10 cellular contexts compared by ENCODE assay signal in the genomic region with DNA sequence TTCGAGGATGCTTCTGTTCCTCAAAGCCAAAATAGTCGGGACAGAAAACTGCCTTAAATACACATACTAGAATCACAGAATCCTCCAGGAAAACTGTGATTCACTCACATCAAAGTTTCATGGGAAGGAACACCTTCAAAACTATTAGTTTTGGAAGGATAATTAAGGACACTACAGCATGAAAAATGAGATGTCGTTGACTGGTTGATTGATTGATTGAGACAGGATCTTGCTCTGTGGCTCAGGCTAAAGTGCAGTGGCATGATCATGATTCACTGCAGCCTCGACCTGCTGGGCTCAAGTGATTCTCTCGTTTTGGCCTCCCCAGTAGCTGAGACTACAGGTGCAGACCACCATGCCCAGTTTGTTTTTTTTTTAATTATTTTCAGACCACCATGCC.
"Had no signal": no experiment of that assay in that cellular context is flagged by ENCODE, and none has a peak within 500 bp of the region (broad histone marks: within the 10 kb centered on the region; RNA-seq: fewer than 3 reads in every experiment).

No MANE protein-coding gene starts in this region.

- H3K4me3 ChIP-seq: GM23248 had no signal

- H3K27ac ChIP-seq: GM23248, KMS-11 had no signal

- DNase-seq: GM23248, GOT3, H9, HCEC 1CT, HFFc6, IMR-90, KBM-7 had no signal

- H3K4me2 ChIP-seq: KMS-11 had no signal

- H3K9ac ChIP-seq: GM23248, KMS-11 had no signal

- FAIRE-seq: H54, HTR-8/SVneo had no signal
